In the genomic region with DNA sequence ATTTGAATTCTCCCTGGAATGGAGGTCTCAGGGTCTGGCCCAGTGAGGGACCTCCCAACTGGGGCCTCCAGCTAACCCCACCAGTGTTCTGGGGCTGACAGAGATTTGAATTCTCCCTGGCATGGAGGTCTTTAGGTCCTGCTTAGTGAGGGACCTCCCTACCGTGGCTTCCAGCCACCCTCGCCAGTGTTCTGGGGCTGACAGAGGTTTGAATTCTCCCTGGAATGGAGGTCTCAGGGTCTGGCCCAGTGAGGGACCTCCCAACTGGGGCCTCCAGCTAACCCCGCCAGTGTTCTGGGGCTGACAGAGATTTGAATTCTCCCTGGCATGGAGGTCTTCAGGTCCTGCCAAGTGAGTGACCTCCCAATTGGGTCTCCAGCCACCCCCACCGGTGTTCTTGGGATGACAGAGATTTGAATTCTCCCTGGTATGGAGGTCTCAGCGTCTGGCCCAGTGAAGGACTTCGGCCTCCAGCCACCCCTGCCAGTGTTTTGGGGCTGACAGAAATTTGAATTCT, we compare ENCODE assay signal across 8 cellular contexts.
DNase-seq lines count a peak whose midpoint lies in the region; ATAC-seq and TF ChIP-seq lines count a peak whose summit lies in the region.
"Not testable (repeated sequence)": the region's sequence is repeated elsewhere in the genome, so short reads cannot be mapped to it uniquely, and the experiment has no call there.

No MANE protein-coding gene starts in this region.

- CTCF ChIA-PET in activated CD4-positive, alpha-beta T cell treated with anti-CD3 and anti-CD28 coated beads, Interleukin-2, amount 10 ng/mL, durations not matched to agents 7 days and 5 days (lab: Charles Lee); activated naive CD4-positive, alpha-beta T cell treated with anti-CD3 and anti-CD28 coated beads for 36 hours (lab: Charles Lee): not testable (repeated sequence)

- H3K27ac ChIP-seq in MM.1S (ENCODE audit: low read length); ovary; spleen; uterus: not testable (repeated sequence)

- H4K20me1 ChIP-seq in MM.1S (ENCODE audit: insufficient read depth, low read length): not testable (repeated sequence)

- TF ChIP-seq EP300 in ovary (IDR thresholded peaks at IDR 0.05): not testable (repeated sequence)

- not testable (repeated sequence) for H3K36me3 Mint-ChIP-seq in activated CD4-positive, alpha-beta T cell treated with anti-CD3 and anti-CD28 coated beads, Interleukin-2, amount 10 ng/mL, durations not matched to agents 7 days and 5 days (ENCODE audit: low read depth); activated naive CD4-positive, alpha-beta T cell treated with anti-CD3 and anti-CD28 coated beads for 36 hours (ENCODE audit: low read depth)

- H3K9me3 Mint-ChIP-seq in activated CD4-positive, alpha-beta T cell treated with anti-CD3 and anti-CD28 coated beads, Interleukin-2, amount 10 ng/mL, durations not matched to agents 7 days and 5 days; activated naive CD4-positive, alpha-beta T cell treated with anti-CD3 and anti-CD28 coated beads for 36 hours: not testable (repeated sequence)

- not testable (repeated sequence) for H3K9me3 ChIP-seq in MM.1S (replicated peaks; ENCODE audit: insufficient read depth, low read length); ovary; spleen; uterus

- H3K4me2 ChIP-seq in MM.1S (ENCODE audit: low read depth, low read length): not testable (repeated sequence)

- not testable (repeated sequence) for H3K4me1 ChIP-seq in MM.1S (ENCODE audit: low read length); ovary (ENCODE audit: insufficient read depth); spleen; uterus

- H3K27ac Mint-ChIP-seq in activated CD4-positive, alpha-beta T cell treated with anti-CD3 and anti-CD28 coated beads, Interleukin-2, amount 10 ng/mL, durations not matched to agents 7 days and 5 days; activated naive CD4-positive, alpha-beta T cell treated with anti-CD3 and anti-CD28 coated beads for 36 hours: not testable (repeated sequence)

- TF ChIP-seq POLR2A in ovary (IDR thresholded peaks at IDR 0.05); spleen (IDR thresholded peaks at IDR 0.05); uterus (IDR thresholded peaks at IDR 0.05): not testable (repeated sequence)

- not testable (repeated sequence) for H3F3A ChIP-seq in MM.1S (ENCODE audit: insufficient read depth, low read length)

- not testable (repeated sequence) for H2AFZ ChIP-seq in MM.1S (ENCODE audit: low read length)

- WGBS in ovary, 3 donors: 89 to 98% (median 96%) methylated on average over 6 of the region's 6 CpGs
- 88 to 97% (median 95%) methylated on average over 5 to 6 of the region's 6 CpGs for WGBS in spleen, 5 donors

- POLR2A ChIA-PET in activated CD4-positive, alpha-beta T cell treated with anti-CD3 and anti-CD28 coated beads, Interleukin-2, amount 10 ng/mL, durations not matched to agents 7 days and 5 days (lab: Charles Lee): not testable (repeated sequence)

- not testable (repeated sequence) for ATAC-seq in Right ventricle myocardium superior (ENCODE audit: poor library complexity); left lobe of liver

- H3K4me3 ChIP-seq in MM.1S (ENCODE audit: low read length); ovary; spleen; uterus: not testable (repeated sequence)

- not testable (repeated sequence) for H3K27me3 ChIP-seq in MM.1S (replicated peaks; ENCODE audit: insufficient read depth, low read length); ovary; spleen (replicated peaks in 1 of 7); uterus

- H3K9me2 ChIP-seq in MM.1S (replicated peaks; ENCODE audit: insufficient read depth, low read length): not testable (repeated sequence)

- H3K9ac ChIP-seq in MM.1S (ENCODE audit: low read length): not testable (repeated sequence)

- not testable (repeated sequence) for H3K79me2 ChIP-seq in MM.1S (ENCODE audit: low read length)

- not testable (repeated sequence) for H3K4me1 Mint-ChIP-seq in activated CD4-positive, alpha-beta T cell treated with anti-CD3 and anti-CD28 coated beads, Interleukin-2, amount 10 ng/mL, durations not matched to agents 7 days and 5 days; activated naive CD4-positive, alpha-beta T cell treated with anti-CD3 and anti-CD28 coated beads for 36 hours (ENCODE audit: low read depth)

- H3K36me3 ChIP-seq in MM.1S (replicated peaks; ENCODE audit: insufficient read depth, low read length); ovary; spleen; uterus: not testable (repeated sequence)

- H3K27me3 Mint-ChIP-seq in activated CD4-positive, alpha-beta T cell treated with anti-CD3 and anti-CD28 coated beads, Interleukin-2, amount 10 ng/mL, durations not matched to agents 7 days and 5 days; activated naive CD4-positive, alpha-beta T cell treated with anti-CD3 and anti-CD28 coated beads for 36 hours (ENCODE audit: low read depth): not testable (repeated sequence)

- not testable (repeated sequence) for TF ChIP-seq CTCF in MM.1S (IDR thresholded peaks at IDR 0.05; ENCODE audit: low read length); ovary (IDR thresholded peaks at IDR 0.05); spleen (IDR thresholded peaks at IDR 0.05 in 8 of 11, conservative IDR thresholded peaks at IDR 0.05 in 3 of 11); uterus (IDR thresholded peaks at IDR 0.05)

- H3K4me3 Mint-ChIP-seq in activated CD4-positive, alpha-beta T cell treated with anti-CD3 and anti-CD28 coated beads, Interleukin-2, amount 10 ng/mL, durations not matched to agents 7 days and 5 days; activated naive CD4-positive, alpha-beta T cell treated with anti-CD3 and anti-CD28 coated beads for 36 hours: not testable (repeated sequence)

- peak; percentile 3 for DNase-seq in MM.1S
- peak; percentile 5 for DNase-seq in activated CD4-positive, alpha-beta T cell treated with anti-CD3 and anti-CD28 coated beads, Interleukin-2, amount 10 ng/mL, durations not matched to agents 7 days and 5 days
- peak; percentile 3 for DNase-seq in activated naive CD4-positive, alpha-beta T cell treated with anti-CD3 and anti-CD28 coated beads for 36 hours
- DNase-seq in Right ventricle myocardium superior: peak; percentile 27
- DNase-seq in left lobe of liver (ENCODE audit: low spot score): peak; percentile 41
- peak; percentile 7 to 30 (median 14) for DNase-seq in ovary
- peak; percentile 68 for DNase-seq in spleen
- DNase-seq in uterus: peak; percentile 11 to 13

- intact Hi-C loops in activated naive CD4-positive, alpha-beta T cell treated with anti-CD3 and anti-CD28 coated beads for 36 hours (cut with micrococcal nuclease); Right ventricle myocardium superior (cut with DNase I); ovary (cut with DNase I); spleen (cut with DNase I; ENCODE audit: low total_unique reads); uterus (cut with DNase I; ENCODE audit: low total_unique reads): not testable (repeated sequence)

Comparison
In these comparisons a context has a peak if more than half of its experiments do, and no peak if none do; other contexts are left out.
1. DNase-seq: peak in every context shown above with its lines; median percentile 68 in spleen; 41 in left lobe of liver; 27 in Right ventricle myocardium superior; 14 in ovary; 12 in uterus; 5 in activated CD4-positive, alpha-beta T cell treated with anti-CD3 and anti-CD28 coated beads, Interleukin-2, amount 10 ng/mL, durations not matched to agents 7 days and 5 days; 3 in MM.1S; 3 in activated naive CD4-positive, alpha-beta T cell treated with anti-CD3 and anti-CD28 coated beads for 36 hours.